Comparison of ENCODE assay signal across 20 cellular contexts in the genomic region with DNA sequence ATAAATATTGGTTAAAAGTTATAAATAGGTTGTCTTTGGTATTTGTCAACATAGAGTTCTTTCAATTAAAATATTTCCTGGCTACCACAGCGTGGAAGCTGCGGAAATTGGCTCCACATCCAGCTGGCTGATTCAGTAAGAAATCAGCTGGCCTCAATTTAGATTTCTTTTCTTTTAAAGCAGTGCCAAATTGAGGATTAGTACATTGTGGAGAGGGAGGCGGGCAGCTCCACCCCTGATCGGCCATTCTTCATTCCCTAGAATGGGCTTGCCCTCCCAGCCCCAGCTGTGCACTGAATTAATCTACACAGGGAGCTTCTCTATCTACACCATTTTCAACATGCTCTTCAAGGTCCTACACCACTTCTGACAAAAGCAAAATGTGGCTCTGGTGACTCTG.
A peak's percentile ranks its signal among the peaks of the same experiment; 100 is the strongest.
DNase-seq lines count a peak whose midpoint lies in the region; ATAC-seq, FAIRE-seq and TF ChIP-seq lines count a peak whose summit lies in the region.
"Had no signal": no experiment of that assay in that cellular context is flagged by ENCODE, and none has a peak within 500 bp of the region (broad histone marks: within the 10 kb centered on the region; RNA-seq: fewer than 3 reads in every experiment).

No MANE protein-coding gene starts in this region.

- ATAC-seq in HG02588 (IDR thresholded peaks at IDR 0.05; ENCODE audit: unreplicated experiment) (no peak), left colon (no peak)
- ATAC-seq: activated CD4-positive, alpha-beta T cell treated with anti-CD3 and anti-CD28 coated beads for 36 hours; stimulated activated naive CD8-positive, alpha-beta T cell treated with anti-CD3 and anti-CD28 coated beads, Interleukin-15, amount 100 ng/mL, for 72 hours had no signal

- H3K27ac ChIP-seq in neural progenitor cell, result peak overlapping the region; percentile 74
- H3K27ac ChIP-seq: BLaER1, GM23248, parathyroid adenoma, uterus had no signal

- no peak overlapping the region for H3K9ac ChIP-seq in neural progenitor cell
- H3K9ac ChIP-seq: BLaER1, GM23248, parathyroid adenoma had no signal

- peaks cover 6% of the 10 kb centered on the region for H3K27me3 Mint-ChIP-seq in neural progenitor cell (ENCODE audit: insufficient read depth, low read depth)
- H3K27me3 Mint-ChIP-seq: activated CD4-positive, alpha-beta T cell treated with anti-CD3 and anti-CD28 coated beads for 36 hours; activated naive CD4-positive, alpha-beta T cell treated with anti-CD3 and anti-CD28 coated beads, Interleukin-2, amount 50 U/mL, for 24 hours; central memory CD8-positive, alpha-beta T cell; stimulated activated naive CD8-positive, alpha-beta T cell treated with anti-CD3 and anti-CD28 coated beads, Interleukin-15, amount 100 ng/mL, for 72 hours had no signal

- H3K9me3 Mint-ChIP-seq in neural progenitor cell, result no peaks in the 10 kb centered on the region
- H3K9me3 Mint-ChIP-seq: activated naive CD4-positive, alpha-beta T cell treated with anti-CD3 and anti-CD28 coated beads, Interleukin-2, amount 50 U/mL, for 24 hours; central memory CD8-positive, alpha-beta T cell; stimulated activated naive CD8-positive, alpha-beta T cell treated with anti-CD3 and anti-CD28 coated beads, Interleukin-15, amount 100 ng/mL, for 72 hours had no signal

- H3K9me3 ChIP-seq in neural progenitor cell (ENCODE audit: low read depth), result no peaks in the 10 kb centered on the region
- H3K9me3 ChIP-seq: BLaER1, uterus had no signal

- FAIRE-seq in endometrium (lab: Jason Lieb, UNC), result peak; percentile 45
- FAIRE-seq: keratinocyte, RCC 7860 had no signal

- peak overlapping the region; percentile 56 for H3K4me2 ChIP-seq in neural progenitor cell
- H3K4me2 ChIP-seq: BLaER1 had no signal

- intact Hi-C loops in left colon (cut with DNase I, micrococcal nuclease), result no loop called here

- no peaks in the 10 kb centered on the region for H3K27me3 ChIP-seq in neural progenitor cell
- H3K27me3 ChIP-seq: BLaER1, uterus had no signal

- H3K36me3 Mint-ChIP-seq in neural progenitor cell, result no peaks in the 10 kb centered on the region
- H3K36me3 Mint-ChIP-seq: activated naive CD4-positive, alpha-beta T cell treated with anti-CD3 and anti-CD28 coated beads, Interleukin-2, amount 50 U/mL, for 24 hours had no signal

- H3K4me3 Mint-ChIP-seq in neural progenitor cell, result no peak overlapping the region
- H3K4me3 Mint-ChIP-seq: activated CD4-positive, alpha-beta T cell treated with anti-CD3 and anti-CD28 coated beads for 36 hours; activated naive CD4-positive, alpha-beta T cell treated with anti-CD3 and anti-CD28 coated beads, Interleukin-2, amount 50 U/mL, for 24 hours; central memory CD8-positive, alpha-beta T cell; stimulated activated naive CD8-positive, alpha-beta T cell treated with anti-CD3 and anti-CD28 coated beads, Interleukin-15, amount 100 ng/mL, for 72 hours had no signal

- H3K4me3 ChIP-seq in neural progenitor cell, result no peak overlapping the region
- H3K4me3 ChIP-seq: BLaER1, GM23248, uterus had no signal

- peaks cover 42% of the 10 kb centered on the region for H3K4me1 ChIP-seq in neural progenitor cell
- H3K4me1 ChIP-seq: parathyroid adenoma, uterus had no signal

- peak; percentile 82 for DNase-seq in NCI-H1092 (lab: John Stamatoyannopoulos, UW)
- DNase-seq in NCI-H524 treated with DMSO at 0.1 percent for 48 hours (lab: John Stamatoyannopoulos, UW), result peak; percentile 59
- peak; percentile 85 for DNase-seq in neural progenitor cell (ENCODE audit: low spot score)
- DNase-seq in iPS-NIHi7 (ENCODE audit: extremely low spot score), result no peak
- DNase-seq in left colon, result no peak
- DNase-seq: activated CD4-positive, alpha-beta T cell treated with anti-CD3 and anti-CD28 coated beads for 36 hours; DND-41; GM23248; MV-4-11; NCI-H526; stimulated activated naive CD8-positive, alpha-beta T cell treated with anti-CD3 and anti-CD28 coated beads, Interleukin-15, amount 100 ng/mL, for 72 hours; uterus had no signal

- H3F3A ChIP-seq in neural progenitor cell (ENCODE audit: low read depth), result peaks cover 16% of the 10 kb centered on the region

- no peaks in the 10 kb centered on the region for H4K20me1 ChIP-seq in neural progenitor cell (ENCODE audit: low read depth)
- H4K20me1 ChIP-seq: BLaER1 had no signal

- H3K36me3 ChIP-seq in neural progenitor cell, result no peaks in the 10 kb centered on the region
- H3K36me3 ChIP-seq: BLaER1, uterus had no signal

- no peak for TF ChIP-seq CTCF in neural progenitor cell (IDR thresholded peaks at IDR 0.05)

- H3K79me2 ChIP-seq in neural progenitor cell (ENCODE audit: low read depth), result no peaks in the 10 kb centered on the region
- H3K79me2 ChIP-seq: parathyroid adenoma had no signal

- H2AFZ ChIP-seq in neural progenitor cell (replicated peaks), result no peak overlapping the region
- H2AFZ ChIP-seq: GM23248, parathyroid adenoma had no signal

- peak overlapping the region; percentile 93 for H3K27ac Mint-ChIP-seq in neural progenitor cell
- H3K27ac Mint-ChIP-seq: activated CD4-positive, alpha-beta T cell treated with anti-CD3 and anti-CD28 coated beads for 36 hours; activated naive CD4-positive, alpha-beta T cell treated with anti-CD3 and anti-CD28 coated beads, Interleukin-2, amount 50 U/mL, for 24 hours; stimulated activated naive CD8-positive, alpha-beta T cell treated with anti-CD3 and anti-CD28 coated beads, Interleukin-15, amount 100 ng/mL, for 72 hours had no signal

- peaks cover 25% of the 10 kb centered on the region for H3K4me1 Mint-ChIP-seq in neural progenitor cell
- H3K4me1 Mint-ChIP-seq: activated CD4-positive, alpha-beta T cell treated with anti-CD3 and anti-CD28 coated beads for 36 hours; activated naive CD4-positive, alpha-beta T cell treated with anti-CD3 and anti-CD28 coated beads, Interleukin-2, amount 50 U/mL, for 24 hours; central memory CD8-positive, alpha-beta T cell; stimulated activated naive CD8-positive, alpha-beta T cell treated with anti-CD3 and anti-CD28 coated beads, Interleukin-15, amount 100 ng/mL, for 72 hours had no signal

Comparison
In these comparisons a context has a peak if more than half of its experiments do, and no peak if none do; other contexts are left out.
1. DNase-seq: peak in NCI-H1092 (single experiment), NCI-H524 treated with DMSO at 0.1 percent for 48 hours (single experiment) and neural progenitor cell (single experiment); none in iPS-NIHi7 (single experiment) and left colon (0 of 2).